ENCODE assay signal across 8 cellular contexts in the genomic region with DNA sequence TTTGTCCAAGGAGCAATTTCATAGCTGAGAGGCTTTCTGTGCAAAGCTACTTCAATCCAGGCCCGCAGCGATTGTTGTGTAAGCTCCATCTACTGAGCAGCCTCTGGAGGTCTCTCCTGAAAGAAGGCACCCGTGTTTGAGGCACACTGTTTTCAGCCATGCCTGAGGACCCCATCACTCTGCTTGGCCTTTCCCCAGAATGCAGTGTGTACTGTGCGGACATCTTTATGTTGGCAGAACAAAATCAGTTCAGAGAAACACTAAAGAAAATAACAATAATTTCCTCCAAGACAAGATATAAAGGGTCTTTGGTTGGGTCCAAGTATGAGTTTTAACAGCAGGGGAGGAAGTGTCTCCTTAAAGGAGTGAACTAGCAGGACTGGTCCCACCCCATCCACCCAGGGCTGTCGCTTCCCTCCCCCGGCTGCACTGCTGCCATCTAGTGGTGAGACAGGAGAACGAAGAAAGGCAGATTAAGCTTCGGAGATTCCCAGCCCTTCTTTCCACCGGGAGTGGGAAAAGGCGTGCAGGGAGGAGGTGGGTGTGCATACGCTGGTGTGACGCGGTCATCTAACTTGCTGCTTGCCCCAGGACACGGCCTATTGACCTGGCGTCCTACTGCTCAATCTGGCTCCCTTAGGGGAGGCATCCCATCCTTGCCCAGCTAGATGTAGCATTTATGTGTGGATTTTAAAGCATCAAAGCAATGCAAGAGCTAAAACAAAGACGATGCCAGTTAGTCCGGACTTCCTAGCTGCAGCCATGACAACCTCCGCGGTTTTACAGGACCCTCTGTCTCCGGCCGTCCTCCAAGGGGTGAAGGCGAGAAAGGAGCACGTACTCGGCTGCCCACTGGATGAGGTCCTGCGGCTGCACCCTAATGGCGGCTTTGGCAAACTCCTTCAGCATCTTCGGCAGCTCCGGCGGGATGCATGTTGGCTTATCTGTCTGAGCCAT. TPM values are rescaled to one million over a fixed set of nuclear protein-coding genes. Genes with fewer than 3 reads are reported as not detected.
DNase-seq lines count a peak whose midpoint lies in the region; TF ChIP-seq lines count a peak whose summit lies in the region.
"Not testable (repeated sequence)": the region's sequence is repeated elsewhere in the genome, so short reads cannot be mapped to it uniquely, and the experiment has no call there.

No MANE protein-coding gene starts in this region.

- not testable (repeated sequence) for H3K9me3 ChIP-seq in iPS DF 6.9 (ENCODE audit: control insufficient read depth, insufficient read depth, low read length); tibial nerve

- no CpG with 5 or more reads among the region's 29 CpGs for WGBS in iPS DF 6.9 (ENCODE audit: insufficient coverage, insufficient read length)
- 9 to 17% methylated on average over 27 to 29 of the region's 29 CpGs for WGBS in tibial nerve, 2 donors

- not testable (repeated sequence) for TF ChIP-seq EP300 in tibial nerve (IDR thresholded peaks at IDR 0.05)

- H3K4me1 Mint-ChIP-seq in activated CD4-positive, alpha-beta T cell treated with anti-CD3 and anti-CD28 coated beads, Interleukin-2, amount 10 ng/mL, durations not matched to agents 7 days and 5 days: not testable (repeated sequence)

- H3K4me3 Mint-ChIP-seq in activated CD4-positive, alpha-beta T cell treated with anti-CD3 and anti-CD28 coated beads, Interleukin-2, amount 10 ng/mL, durations not matched to agents 7 days and 5 days: not testable (repeated sequence)

- not testable (repeated sequence) for H3K36me3 ChIP-seq in iPS DF 6.9 (ENCODE audit: control insufficient read depth, insufficient read depth, low read length); tibial nerve

- H3K27me3 Mint-ChIP-seq in activated CD4-positive, alpha-beta T cell treated with anti-CD3 and anti-CD28 coated beads, Interleukin-2, amount 10 ng/mL, durations not matched to agents 7 days and 5 days: peaks cover 43% of the 10 kb centered on the region

- CTCF ChIA-PET in activated CD4-positive, alpha-beta T cell treated with anti-CD3 and anti-CD28 coated beads, Interleukin-2, amount 10 ng/mL, durations not matched to agents 7 days and 5 days (lab: Charles Lee): interaction anchor here (1.6 kb wide), 1 partner anchor 10 kb away, joined by 5 read pairs; no protein-coding TSS in a partner anchor

- H3K27ac Mint-ChIP-seq in activated CD4-positive, alpha-beta T cell treated with anti-CD3 and anti-CD28 coated beads, Interleukin-2, amount 10 ng/mL, durations not matched to agents 7 days and 5 days: not testable (repeated sequence)

- POLR2A ChIA-PET in activated CD4-positive, alpha-beta T cell treated with anti-CD3 and anti-CD28 coated beads, Interleukin-2, amount 10 ng/mL, durations not matched to agents 7 days and 5 days (lab: Charles Lee): not testable (repeated sequence)

- H3K9me3 Mint-ChIP-seq in activated CD4-positive, alpha-beta T cell treated with anti-CD3 and anti-CD28 coated beads, Interleukin-2, amount 10 ng/mL, durations not matched to agents 7 days and 5 days: not testable (repeated sequence)

- not testable (repeated sequence) for H3K36me3 Mint-ChIP-seq in activated CD4-positive, alpha-beta T cell treated with anti-CD3 and anti-CD28 coated beads, Interleukin-2, amount 10 ng/mL, durations not matched to agents 7 days and 5 days (ENCODE audit: low read depth)

- peak overlapping the region; percentile 30; the same call in 1 of the 2 replicates for H3K4me3 ChIP-seq in iPS DF 6.9 (ENCODE audit: low read length)
- peak overlapping the region in 3 of 4 donors; percentile 8 to 42 (median 9) for H3K4me3 ChIP-seq in tibial nerve

- H3K27ac ChIP-seq in cingulate gyrus (ENCODE audit: low read depth, low read length): peak overlapping the region; percentile 33
- not testable (repeated sequence) for H3K27ac ChIP-seq in iPS DF 6.9 (ENCODE audit: low read length); tibial nerve

- DNase-seq in DMS153 treated with DMSO at 0.1 percent for 48 hours (lab: John Stamatoyannopoulos, UW; ENCODE audit: unreplicated experiment) (peak; percentile 35), HT-29 (ENCODE audit: low spot score) (peak; percentile 54), NCI-H526 (lab: John Stamatoyannopoulos, UW) (peak; percentile 35 to 66), nucleus accumbens (lab: John Stamatoyannopoulos, UW) (peak in 50 of 56 donors; percentile 15 to 76 (median 53)), tibial nerve (ENCODE audit: low spot score in 2 of 2) (peak in 1 of 2 donors; percentile 15)
- peak; percentile 15 for DNase-seq in activated CD4-positive, alpha-beta T cell treated with anti-CD3 and anti-CD28 coated beads, Interleukin-2, amount 10 ng/mL, durations not matched to agents 7 days and 5 days
- not testable (repeated sequence) for DNase-seq in iPS DF 6.9 (ENCODE audit: low read depth, low spot score)

- peak; percentile 50 to 74 (median 66) for TF ChIP-seq CTCF in tibial nerve (IDR thresholded peaks at IDR 0.05)

- not testable (repeated sequence) for H3K27me3 ChIP-seq in iPS DF 6.9 (ENCODE audit: control insufficient read depth, insufficient read depth, low read length)
- peaks cover 0 to 15% of the 10 kb centered on the region in 2 donors for H3K27me3 ChIP-seq in tibial nerve

- TF ChIP-seq POLR2A in tibial nerve (IDR thresholded peaks at IDR 0.05): not testable (repeated sequence)

- H3K4me1 ChIP-seq in iPS DF 6.9 (ENCODE audit: control insufficient read depth, insufficient read depth, low read length); tibial nerve: not testable (repeated sequence)

RNA-seq across cellular contexts. Expression of gene ROPN1, which starts 12.1 kb away (rescaled TPM):
- not detected in 2 replicates for total RNA-seq in HT-29 (2014; rRNA removed; shearing (Covaris generic))
- total RNA-seq in activated CD4-positive, alpha-beta T cell treated with anti-CD3 and anti-CD28 coated beads, Interleukin-2, amount 10 ng/mL, durations not matched to agents 7 days and 5 days: not detected
- total RNA-seq in tibial nerve: not detected

RNA-seq across cellular contexts. Expression of gene CCDC14, which starts 18.8 kb away (rescaled TPM):
- total RNA-seq in HT-29 (2014; rRNA removed; shearing (Covaris generic)): 30.5 and 33.0 TPM in 2 replicates
- 10 to 100 TPM; 46.6 to 55.5 TPM for total RNA-seq in activated CD4-positive, alpha-beta T cell treated with anti-CD3 and anti-CD28 coated beads, Interleukin-2, amount 10 ng/mL, durations not matched to agents 7 days and 5 days
- 10 to 100 TPM; 31.5 to 41.8 (median 39.9) TPM for total RNA-seq in tibial nerve

RNA-seq across cellular contexts. Expression of gene KALRN, which starts 53.4 kb away (rescaled TPM):
- total RNA-seq in HT-29 (2014; rRNA removed; shearing (Covaris generic)): 26.0 and 28.8 TPM in 2 replicates
- 1 to 10 TPM in 1 of 2 experiments, under 1 TPM in 1; 0.79 to 1.3 TPM for total RNA-seq in activated CD4-positive, alpha-beta T cell treated with anti-CD3 and anti-CD28 coated beads, Interleukin-2, amount 10 ng/mL, durations not matched to agents 7 days and 5 days
- 10 to 100 TPM; 19.2 to 97.7 (median 49.4) TPM for total RNA-seq in tibial nerve

Comparison
In these comparisons a context has a peak if more than half of its experiments do, and no peak if none do; other contexts are left out.
1. RNA of gene KALRN, which starts 53.4 kb away (total RNA-seq): 19.2 to 97.7 TPM in tibial nerve and 26.0 to 28.8 TPM in HT-29; 0.79 to 1.3 TPM in activated CD4-positive, alpha-beta T cell treated with anti-CD3 and anti-CD28 coated beads, Interleukin-2, amount 10 ng/mL, durations not matched to agents 7 days and 5 days; every median in the first group is over 4 times any median in the second.